35 cellular contexts compared by ENCODE assay signal in genomic region chr18:49797995-49798394, GRCh38.
"Had no signal": no experiment of that assay in that cellular context is flagged by ENCODE, and none has a peak within 500 bp of the region (broad histone marks: within the 10 kb centered on the region; RNA-seq: fewer than 3 reads in every experiment).

No MANE protein-coding gene starts in this region.

- H3K4me1 Mint-ChIP-seq: endodermal cell had no signal

- H3K27ac ChIP-seq: adrenal gland, body of pancreas, colonic mucosa, esophagus muscularis mucosa, gastroesophageal sphincter, heart right ventricle, WERI-Rb-1 had no signal

- H3K36me3 ChIP-seq: colonic mucosa had no signal

- H3K9me3 Mint-ChIP-seq: activated CD4-positive, alpha-beta memory T cell treated with anti-CD3 and anti-CD28 coated beads for 36 hours; activated CD4-positive, alpha-beta T cell treated with anti-CD3 and anti-CD28 coated beads, Interleukin-2, amount 10 ng/mL, durations not matched to agents 24 days and 14 days; activated naive CD4-positive, alpha-beta T cell treated with anti-CD3 and anti-CD28 coated beads for 36 hours; activated naive CD4-positive, alpha-beta T cell treated with anti-CD3 and anti-CD28 coated beads, Interleukin-2, amount 50 U/mL, for 24 hours; activated naive CD8-positive, alpha-beta T cell treated with anti-CD3 and anti-CD28 coated beads for 36 hours; activated naive CD8-positive, alpha-beta T cell treated with anti-CD3 and anti-CD28 coated beads, Interleukin-2, amount 50 U/mL, for 24 hours; activated T-cell treated with anti-CD3 and anti-CD28 coated beads, Interleukin-2, amount 50 U/mL, for 24 hours; activated T-helper 2 cell treated with anti-CD3 and anti-CD28 coated beads, Interferon-gamma antibody, Interleukin-2, Interleukin-4, amounts not matched to agents 10 μg/mL and 5 μg/mL and 100 μg/mL, durations not matched to agents 14 hours and 24 hours and 36 hours; T-cell; T-helper 1 cell treated with Interleukin-12 subunit alpha and Interleukin-12 subunit beta and Interleukin-4 antibody, amounts not matched to agents 30 μg/mL and 1 μg/mL, for 36 hours; T-helper 2 cell treated with Interferon-gamma antibody and Interleukin-4, amounts not matched to agents 5 μg/mL and 100 μg/mL, for 36 hours had no signal

- ATAC-seq: activated CD4-positive, alpha-beta T cell treated with anti-CD3 and anti-CD28 coated beads for 36 hours; activated CD8-positive, alpha-beta memory T cell treated with anti-CD3 and anti-CD28 coated beads, Interleukin-2, amount 10 ng/mL, durations not matched to agents 7 days and 5 days; activated CD8-positive, alpha-beta T cell treated with anti-CD3 and anti-CD28 coated beads, Interleukin-2, amount 10 ng/mL, durations not matched to agents 7 days and 5 days; activated naive CD8-positive, alpha-beta T cell treated with anti-CD3 and anti-CD28 coated beads, Interleukin-2, amount 50 U/mL, for 24 hours; body of pancreas; gastroesophageal sphincter; heart right ventricle; T-cell had no signal

- H3K4me3 Mint-ChIP-seq: activated CD4-positive, alpha-beta memory T cell treated with anti-CD3 and anti-CD28 coated beads for 36 hours; activated CD4-positive, alpha-beta T cell treated with anti-CD3 and anti-CD28 coated beads for 36 hours; activated CD4-positive, alpha-beta T cell treated with anti-CD3 and anti-CD28 coated beads, Interleukin-2, amount 10 ng/mL, durations not matched to agents 24 days and 14 days; activated CD8-positive, alpha-beta memory T cell treated with anti-CD3 and anti-CD28 coated beads, Interleukin-2, amount 10 ng/mL, durations not matched to agents 7 days and 5 days; activated CD8-positive, alpha-beta T cell treated with anti-CD3 and anti-CD28 coated beads, Interleukin-2, amount 10 ng/mL, durations not matched to agents 7 days and 5 days; activated naive CD4-positive, alpha-beta T cell treated with anti-CD3 and anti-CD28 coated beads for 36 hours; activated naive CD4-positive, alpha-beta T cell treated with anti-CD3 and anti-CD28 coated beads, Interleukin-2, amount 50 U/mL, for 24 hours; activated naive CD8-positive, alpha-beta T cell treated with anti-CD3 and anti-CD28 coated beads for 36 hours; activated naive CD8-positive, alpha-beta T cell treated with anti-CD3 and anti-CD28 coated beads, Interleukin-2, amount 50 U/mL, for 24 hours; activated T-cell treated with anti-CD3 and anti-CD28 coated beads, Interleukin-2, amount 50 U/mL, for 24 hours; endodermal cell; T-cell; T-helper 1 cell treated with Interleukin-12 subunit alpha and Interleukin-12 subunit beta and Interleukin-4 antibody, amounts not matched to agents 30 μg/mL and 1 μg/mL, for 36 hours; T-helper 2 cell treated with Interferon-gamma antibody and Interleukin-4, amounts not matched to agents 5 μg/mL and 100 μg/mL, for 36 hours had no signal

- DNase-seq: activated CD4-positive, alpha-beta memory T cell treated with anti-CD3 and anti-CD28 coated beads for 36 hours; activated CD4-positive, alpha-beta T cell treated with anti-CD3 and anti-CD28 coated beads for 36 hours; activated CD4-positive, alpha-beta T cell treated with anti-CD3 and anti-CD28 coated beads, Interleukin-2, amount 10 ng/mL, durations not matched to agents 24 days and 14 days; activated CD4-positive, CD25-positive, alpha-beta regulatory T cell; activated CD4-positive, CD25-positive, alpha-beta regulatory T cell treated with anti-CD3 and anti-CD28 coated beads, Interleukin-2, amount 50 U/mL, for 72 hours; activated CD8-positive, alpha-beta memory T cell treated with anti-CD3 and anti-CD28 coated beads, Interleukin-2, amount 10 ng/mL, durations not matched to agents 7 days and 5 days; activated CD8-positive, alpha-beta memory T cell treated with anti-CD3 and anti-CD28 coated beads, Interleukin-2, amount 50 U/mL, for 4 hours; activated CD8-positive, alpha-beta T cell treated with anti-CD3 and anti-CD28 coated beads, Interleukin-2, amount 10 ng/mL, durations not matched to agents 7 days and 5 days; activated effector memory CD4-positive, alpha-beta T cell treated with anti-CD3 and anti-CD28 coated beads, Interleukin-2, amount 50 U/mL, for 16 hours; activated naive CD4-positive, alpha-beta T cell treated with anti-CD3 and anti-CD28 coated beads for 36 hours; activated naive CD8-positive, alpha-beta T cell treated with anti-CD3 and anti-CD28 coated beads for 36 hours; activated naive CD8-positive, alpha-beta T cell treated with anti-CD3 and anti-CD28 coated beads, Interleukin-2, amount 50 U/mL, for 24 hours; activated T-cell treated with anti-CD3 and anti-CD28 coated beads, Interleukin-2, amount 50 U/mL, for 24 hours; adrenal gland; amygdala; aorta; body of pancreas; caudate nucleus; cerebellar nuclear complex; colonic mucosa; effector memory CD4-positive, alpha-beta T cell; endodermal cell; erythroblast; foreskin melanocyte; heart right ventricle; SW 1271; T-cell; T1000; WERI-Rb-1 had no signal

- H3K4me3 ChIP-seq: adrenal gland, body of pancreas, colonic mucosa, esophagus muscularis mucosa, gastroesophageal sphincter, heart right ventricle had no signal

- H3K27me3 Mint-ChIP-seq: activated CD4-positive, alpha-beta memory T cell treated with anti-CD3 and anti-CD28 coated beads for 36 hours; activated CD4-positive, alpha-beta T cell treated with anti-CD3 and anti-CD28 coated beads for 36 hours; activated CD4-positive, alpha-beta T cell treated with anti-CD3 and anti-CD28 coated beads, Interleukin-2, amount 10 ng/mL, durations not matched to agents 24 days and 14 days; activated CD8-positive, alpha-beta memory T cell treated with anti-CD3 and anti-CD28 coated beads, Interleukin-2, amount 10 ng/mL, durations not matched to agents 7 days and 5 days; activated naive CD4-positive, alpha-beta T cell treated with anti-CD3 and anti-CD28 coated beads, Interleukin-2, amount 50 U/mL, for 24 hours; activated naive CD8-positive, alpha-beta T cell treated with anti-CD3 and anti-CD28 coated beads for 36 hours; activated naive CD8-positive, alpha-beta T cell treated with anti-CD3 and anti-CD28 coated beads, Interleukin-2, amount 50 U/mL, for 24 hours; activated T-cell treated with anti-CD3 and anti-CD28 coated beads, Interleukin-2, amount 50 U/mL, for 24 hours; T-cell had no signal

- H3K27ac Mint-ChIP-seq: activated CD4-positive, alpha-beta memory T cell treated with anti-CD3 and anti-CD28 coated beads for 36 hours; activated CD4-positive, alpha-beta T cell treated with anti-CD3 and anti-CD28 coated beads for 36 hours; activated CD4-positive, alpha-beta T cell treated with anti-CD3 and anti-CD28 coated beads, Interleukin-2, amount 10 ng/mL, durations not matched to agents 24 days and 14 days; activated CD8-positive, alpha-beta memory T cell treated with anti-CD3 and anti-CD28 coated beads, Interleukin-2, amount 10 ng/mL, durations not matched to agents 7 days and 5 days; activated CD8-positive, alpha-beta T cell treated with anti-CD3 and anti-CD28 coated beads, Interleukin-2, amount 10 ng/mL, durations not matched to agents 7 days and 5 days; activated naive CD4-positive, alpha-beta T cell treated with anti-CD3 and anti-CD28 coated beads for 36 hours; activated naive CD4-positive, alpha-beta T cell treated with anti-CD3 and anti-CD28 coated beads, Interleukin-2, amount 50 U/mL, for 24 hours; activated naive CD8-positive, alpha-beta T cell treated with anti-CD3 and anti-CD28 coated beads for 36 hours; activated naive CD8-positive, alpha-beta T cell treated with anti-CD3 and anti-CD28 coated beads, Interleukin-2, amount 50 U/mL, for 24 hours; activated T-cell treated with anti-CD3 and anti-CD28 coated beads, Interleukin-2, amount 50 U/mL, for 24 hours; activated T-helper 2 cell treated with anti-CD3 and anti-CD28 coated beads, Interferon-gamma antibody, Interleukin-2, Interleukin-4, amounts not matched to agents 10 μg/mL and 5 μg/mL and 100 μg/mL, durations not matched to agents 14 hours and 24 hours and 36 hours; endodermal cell; T-cell; T-helper 1 cell treated with Interleukin-12 subunit alpha and Interleukin-12 subunit beta and Interleukin-4 antibody, amounts not matched to agents 30 μg/mL and 1 μg/mL, for 36 hours; T-helper 2 cell treated with Interferon-gamma antibody and Interleukin-4, amounts not matched to agents 5 μg/mL and 100 μg/mL, for 36 hours had no signal

- H3K4me1 ChIP-seq: adrenal gland, colonic mucosa, gastroesophageal sphincter had no signal

- H3K27me3 ChIP-seq: adrenal gland, body of pancreas, colonic mucosa, esophagus muscularis mucosa, gastroesophageal sphincter, heart right ventricle had no signal
